ENCODE assay signal across 8 cellular contexts in the genomic region with DNA sequence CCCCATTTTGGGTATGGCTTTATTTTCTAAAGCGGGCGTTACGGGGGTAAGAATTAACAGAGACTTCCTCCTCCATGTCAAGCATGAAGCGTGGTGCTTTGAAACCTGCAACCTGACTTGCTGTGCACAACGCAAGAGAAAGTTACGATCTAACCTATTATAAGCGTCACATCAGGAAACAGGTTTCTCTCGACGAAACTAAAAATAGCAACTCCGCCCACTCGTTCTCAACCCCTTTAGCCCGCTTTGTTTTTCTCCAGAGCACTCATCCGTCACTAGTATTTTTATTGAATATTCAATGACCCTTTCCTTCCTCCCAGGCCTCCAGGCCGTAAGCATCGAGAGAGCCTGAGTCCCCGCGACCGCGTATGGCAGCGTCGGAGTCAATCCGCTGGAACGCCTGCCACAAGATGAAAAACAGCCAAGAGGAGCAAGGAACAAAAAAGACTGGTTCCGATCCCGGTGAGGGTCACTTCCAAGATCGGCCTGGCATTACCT. TPM values are rescaled to one million over a fixed set of nuclear protein-coding genes. Genes with fewer than 3 reads are reported as not detected.
DNase-seq lines count a peak whose midpoint lies in the region; ATAC-seq and TF ChIP-seq lines count a peak whose summit lies in the region.

No MANE protein-coding gene starts in this region.

- ATAC-seq in CD8-positive, alpha-beta T cell = peak; percentile 45
- ATAC-seq in activated CD4-positive, CD25-positive, alpha-beta regulatory T cell treated with anti-CD3 and anti-CD28 coated beads, Interleukin-2, amount 50 U/mL, for 24 hours = peak; percentile 42 to 45
- peak; percentile 56 for ATAC-seq in mucosa of descending colon

- H3K36me3 ChIP-seq in CD8-positive, alpha-beta T cell (ENCODE audit: insufficient read depth, low read length) = peaks cover 23% of the 10 kb centered on the region
- no peaks in the 10 kb centered on the region for H3K36me3 ChIP-seq in mucosa of descending colon (ENCODE audit: low read depth)

- H3K4me1 Mint-ChIP-seq in CD8-positive, alpha-beta T cell (ENCODE audit: low read depth) = peaks cover 47% of the 10 kb centered on the region

- peak overlapping the region; percentile 93 for H3K4me3 ChIP-seq in CD8-positive, alpha-beta T cell (ENCODE audit: low read depth, low read length)
- peak overlapping the region; percentile 59 to 99 (median 91) for H3K4me3 ChIP-seq in dorsolateral prefrontal cortex
- peak overlapping the region; percentile 45 for H3K4me3 ChIP-seq in mucosa of descending colon

- CTCF ChIA-PET in CD8-positive, alpha-beta T cell (lab: Charles Lee) = interaction anchor here (0.5 to 1.0 kb wide), 4 partner anchors 20 to 136 kb away, joined by 3 to 6 read pairs (median 4); partner anchors contain the start of gene C1QBP

- no peaks in the 10 kb centered on the region for H3K27me3 ChIP-seq in CD8-positive, alpha-beta T cell (ENCODE audit: insufficient read depth, low read length)
- H3K27me3 ChIP-seq in dorsolateral prefrontal cortex = no peaks in the 10 kb centered on the region

- peaks cover 44% of the 10 kb centered on the region for H3K4me1 ChIP-seq in CD8-positive, alpha-beta T cell (ENCODE audit: insufficient read depth, low read length)
- H3K4me1 ChIP-seq in mucosa of descending colon (ENCODE audit: low read depth) = peaks cover 30% of the 10 kb centered on the region

- POLR2A ChIA-PET in CD8-positive, alpha-beta T cell (lab: Charles Lee) = interaction anchor here (0.7 to 2.0 kb wide), 12 partner anchors 13 to 421 kb away, joined by 3 to 18 read pairs (median 3); partner anchors contain the start of genes C1QBP, DERL2, INCA1 and KIF1C

- H3K4me3 Mint-ChIP-seq in CD8-positive, alpha-beta T cell = peak overlapping the region; percentile 99

- no peak for TF ChIP-seq CTCF in CD8-positive, alpha-beta T cell (IDR thresholded peaks at IDR 0.05)
- TF ChIP-seq CTCF in GM20000 (IDR thresholded peaks at IDR 0.05; ENCODE audit: extremely low read depth, missing control alignments) (no peak), dorsolateral prefrontal cortex (IDR thresholded peaks at IDR 0.05 in 54 of 56, conservative IDR thresholded peaks at IDR 0.05 in 2 of 56; ENCODE audit: low read depth in 1 of 56, partially characterized antibody in 56 of 56) (no peak), mucosa of descending colon (IDR thresholded peaks at IDR 0.05) (no peak)

- DNase-seq in CD8-positive, alpha-beta T cell = peak in 6 of 7 experiments; percentile 33 to 85 (median 54)
- DNase-seq in GM20000 (ENCODE audit: low spot score) (peak; percentile 72), LoVo (ENCODE audit: low spot score) (peak; percentile 57), dorsolateral prefrontal cortex (no peak), mucosa of descending colon (peak in 1 of 3 donors; percentile 74), HK-2 (ENCODE audit: unreplicated experiment) (no peak)
- peak; percentile 44 to 59 for DNase-seq in stimulated activated CD8-positive, alpha-beta memory T cell treated with anti-CD3 and anti-CD28 coated beads, Interleukin-7, amount 100 ng/mL, for 4 hours (ENCODE audit: low read depth in 2 of 2)

- intact Hi-C loops in CD8-positive, alpha-beta T cell (cut with DNase I, micrococcal nuclease) = loop anchor here (1.0 to 10.0 kb wide), 8 partner anchors 20 to 1274 kb away; partner anchors contain the start of genes C1QBP (in 2 of the 2), DERL2 (in 2 of the 2), MIS12 (in 2 of the 2) and ZNF594 (in 2 of the 2)
- intact Hi-C loops in dorsolateral prefrontal cortex (cut with DNase I) = loop anchor here in 1 of 2 donors (5.0 to 10.0 kb wide), 2 partner anchors 48 to 134 kb away; partner anchors contain the start of genes DHX33 and RABEP1
- intact Hi-C loops in mucosa of descending colon (cut with DNase I, micrococcal nuclease) = no loop called here

- peaks cover 68% of the 10 kb centered on the region for H3K36me3 Mint-ChIP-seq in CD8-positive, alpha-beta T cell

- no peaks in the 10 kb centered on the region for H3K9me3 ChIP-seq in CD8-positive, alpha-beta T cell (ENCODE audit: low read length)
- H3K9me3 ChIP-seq in mucosa of descending colon = no peaks in the 10 kb centered on the region

- peak overlapping the region; percentile 99 for H3K27ac Mint-ChIP-seq in CD8-positive, alpha-beta T cell

- no peaks in the 10 kb centered on the region for H3K27me3 Mint-ChIP-seq in CD8-positive, alpha-beta T cell (ENCODE audit: low read depth)

- peak overlapping the region; percentile 91 for H3K27ac ChIP-seq in CD8-positive, alpha-beta T cell (ENCODE audit: low read depth, low read length)
- peak overlapping the region in 57 of 59 donors; percentile 38 to 94 (median 86) for H3K27ac ChIP-seq in dorsolateral prefrontal cortex

- H3K9me3 Mint-ChIP-seq in CD8-positive, alpha-beta T cell = no peaks in the 10 kb centered on the region

RNA-seq across cellular contexts. Expression of gene NUP88, which starts 0.6 kb away (rescaled TPM):
- total RNA-seq in CD8-positive, alpha-beta T cell = 100 to 1,000 TPM; 149 to 156 TPM
- 10 to 100 TPM; 34.5 to 69.6 (median 50.1) TPM for total RNA-seq in dorsolateral prefrontal cortex
- total RNA-seq in mucosa of descending colon = 10 to 100 TPM; 46.1 to 72.3 (median 50.8) TPM

RNA-seq across cellular contexts. Expression of gene RPAIN, which starts 1.1 kb away (rescaled TPM):
- 10 to 100 TPM; 75.2 to 80.0 TPM for total RNA-seq in CD8-positive, alpha-beta T cell
- total RNA-seq in dorsolateral prefrontal cortex (10 to 100 TPM; 36.8 to 71.8 (median 57.1) TPM), mucosa of descending colon (10 to 100 TPM; 29.7 to 34.3 (median 32.1) TPM)

RNA-seq across cellular contexts. Expression of gene C1QBP, which starts 20.0 kb away (rescaled TPM):
- total RNA-seq in CD8-positive, alpha-beta T cell = 10 to 100 TPM; 72.0 to 79.9 TPM
- total RNA-seq in dorsolateral prefrontal cortex (100 to 1,000 TPM in 2 of 120 experiments, 10 to 100 TPM in 118; 45.6 to 101 (median 78.2) TPM), mucosa of descending colon (100 to 1,000 TPM in 2 of 3 donors, 10 to 100 TPM in 1; 81.0 to 145 (median 101) TPM)

RNA-seq across cellular contexts. Expression of gene DHX33, which starts 49.9 kb away (rescaled TPM):
- total RNA-seq in CD8-positive, alpha-beta T cell = 1 to 10 TPM; 3.1 to 3.4 TPM
- total RNA-seq in dorsolateral prefrontal cortex (10 to 100 TPM; 12.5 to 25.9 (median 18.5) TPM), mucosa of descending colon (10 to 100 TPM in 1 of 3 donors, 1 to 10 TPM in 2; 9.4 to 12.7 (median 9.7) TPM)

Comparison
In these comparisons a context has a peak if more than half of its experiments do, and no peak if none do; other contexts are left out.
1. DNase-seq: peak in CD8-positive, alpha-beta T cell (6 of 7), GM20000 (single experiment), LoVo (single experiment) and stimulated activated CD8-positive, alpha-beta memory T cell treated with anti-CD3 and anti-CD28 coated beads, Interleukin-7, amount 100 ng/mL, for 4 hours (2 of 2); none in dorsolateral prefrontal cortex (0 of 10) and HK-2 (single experiment).
2. intact Hi-C loops: an anchor here in CD8-positive, alpha-beta T cell (1.0 to 10.0 kb wide); none called in mucosa of descending colon.
3. Peak in every context shown above with its lines, with median percentiles within 50 percentile points of each other: ATAC-seq and H3K4me3 ChIP-seq.